15 cellular contexts compared by ENCODE assay signal in genomic region chr6:67698534-67698933, GRCh38.
"Had no signal": no experiment of that assay in that cellular context is flagged by ENCODE, and none has a peak within 500 bp of the region (broad histone marks: within the 10 kb centered on the region; RNA-seq: fewer than 3 reads in every experiment).

No MANE protein-coding gene starts in this region.

- DNase-seq: activated CD4-positive, alpha-beta T cell treated with anti-CD3 and anti-CD28 coated beads, Interleukin-2, amount 50 U/mL, for 48 hours; activated gamma-delta T cell treated with Interleukin-2 at 50 U/mL for 16 hours; adrenal gland; endodermal cell; foreskin melanocyte; glutamatergic neuron; hypothalamus; occipital lobe; retina; spleen; stimulated activated naive B cell treated with anti-CD40 and anti-IgM and Interleukin-4, amounts not matched to agents 10 μg/mL and 1 μg/mL and 100 μg/mL, for 72 hours had no signal

- H3K27me3 ChIP-seq: adrenal gland, cardiac muscle cell, spleen had no signal

- H3K27ac ChIP-seq: adrenal gland, cardiac muscle cell, epithelial cell of prostate, spleen, thoracic aorta had no signal

- H3K4me1 ChIP-seq: adrenal gland, spleen had no signal

- H3K36me3 ChIP-seq: adrenal gland, cardiac muscle cell, spleen, thoracic aorta had no signal

- H3K9me3 ChIP-seq: adrenal gland, thoracic aorta had no signal

- ATAC-seq: activated naive CD4-positive, alpha-beta T cell treated with anti-CD3 and anti-CD28 coated beads, Interleukin-2, amount 50 U/mL, for 72 hours; stimulated activated naive B cell treated with anti-CD40 and anti-IgM and Interleukin-4, amounts not matched to agents 10 μg/mL and 1 μg/mL and 100 μg/mL, for 72 hours had no signal

- H3K4me3 ChIP-seq: adrenal gland, cardiac muscle cell, spleen, thoracic aorta had no signal
